Comparison of ENCODE assay signal across 1 cellular context in genomic region chr13:46329624-46330023, GRCh38.
TF ChIP-seq lines count a peak whose summit lies in the region.

No MANE protein-coding gene starts in this region.

TF ChIP-seq in GM12878, 131 proteins besides CTCF, POLR2A, EP300 and RAD21:
- TF ChIP-seq SUPT20H (IDR thresholded peaks at IDR 0.05; ENCODE audit: borderline replicate concordance, control insufficient read depth, low read depth, low read length): no peak
- peak; percentile 28; the same call in 1 of the 2 replicates for TF ChIP-seq JUNB (IDR thresholded peaks at IDR 0.05)
TF ChIP-seq in GM12878: peak in this region for 1.
